In the genomic region with DNA sequence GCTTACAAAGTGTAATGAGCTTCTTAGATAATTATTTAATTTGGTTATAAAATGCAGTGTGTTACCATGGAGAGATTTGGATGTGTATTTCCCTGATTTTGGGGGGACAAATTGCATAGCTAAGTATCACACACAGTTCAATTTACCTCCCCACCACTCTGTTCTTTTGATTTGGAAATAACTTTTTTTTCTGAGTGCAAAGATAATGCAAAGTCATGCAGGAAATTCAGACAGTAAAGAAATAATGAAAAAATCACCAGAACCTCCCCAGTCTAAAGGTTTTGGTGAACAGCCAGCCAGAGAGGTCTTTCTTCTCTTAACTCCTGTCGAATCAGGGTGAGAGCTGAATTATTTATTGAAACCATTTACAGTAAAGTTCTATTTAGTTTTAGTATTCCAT, we compare ENCODE assay signal across 1 cellular context.
TF ChIP-seq lines count a peak whose summit lies in the region.

No MANE protein-coding gene starts in this region.

TF ChIP-seq in WTC11, 78 proteins besides CTCF, POLR2A, EP300 and RAD21 (continued from another document):
- TF ChIP-seq ATF6 (CRISPR knock-in tag; IDR thresholded peaks at IDR 0.05) (no peak), FOXP4 (CRISPR knock-in tag; IDR thresholded peaks at IDR 0.05) (no peak), NFATC4 (CRISPR knock-in tag; IDR thresholded peaks at IDR 0.05) (no peak), ZNF671 (CRISPR knock-in tag; IDR thresholded peaks at IDR 0.05) (no peak), TP53 (CRISPR knock-in tag; IDR thresholded peaks at IDR 0.05) (no peak), PRDM15 (CRISPR knock-in tag; IDR thresholded peaks at IDR 0.05) (no peak)
